ENCODE assay signal across 1 cellular context in genomic region chr22:41444360-41445170, GRCh38.
TF ChIP-seq lines count a peak whose summit lies in the region.

No MANE protein-coding gene starts in this region.

TF ChIP-seq in HepG2, 621 proteins besides CTCF, POLR2A, EP300 and RAD21 (continued from another document and continues in another):
- TF ChIP-seq SNAPC4 (CRISPR knock-in tag; IDR thresholded peaks at IDR 0.05) (peak; percentile 82), ZC3H13 (CRISPR knock-in tag; IDR thresholded peaks at IDR 0.05) (peak; percentile 51; the same call in 1 of the 2 replicates), PRDM4 (CRISPR knock-in tag; IDR thresholded peaks at IDR 0.05; ENCODE audit: borderline replicate concordance) (no peak), XRCC5 (optimal IDR thresholded peaks at IDR 0.05; ENCODE audit: low read length) (peak; percentile 47), NR0B2 (CRISPR knock-in tag; IDR thresholded peaks at IDR 0.05) (no peak), ZFP41 (CRISPR knock-in tag; IDR thresholded peaks at IDR 0.05; ENCODE audit: borderline replicate concordance) (0 out of 2 replicates have a peak, but pooled peaks have one; percentile 71), ZNF747 (CRISPR knock-in tag; IDR thresholded peaks at IDR 0.05; ENCODE audit: borderline replicate concordance) (0 out of 2 replicates have a peak, but pooled peaks have one; percentile 40), THRA (CRISPR knock-in tag; IDR thresholded peaks at IDR 0.05; ENCODE audit: borderline replicate concordance) (0 out of 2 replicates have a peak, but pooled peaks have one; percentile 10), ZBTB38 (CRISPR knock-in tag; IDR thresholded peaks at IDR 0.05) (no peak; the same call in 1 of the 2 replicates), POLR2AphosphoS5 (IDR thresholded peaks at IDR 0.05; ENCODE audit: low read depth, low read length) (peak; percentile 52), ZSCAN25 (CRISPR knock-in tag; IDR thresholded peaks at IDR 0.05) (no peak), UBTF (CRISPR knock-in tag; IDR thresholded peaks at IDR 0.05) (peak; percentile 48; the same call in 1 of the 2 replicates), THAP11 (CRISPR knock-in tag; IDR thresholded peaks at IDR 0.05) (peak; percentile 99), KAT8 (CRISPR knock-in tag; IDR thresholded peaks at IDR 0.05) (0 out of 2 replicates have a peak, but pooled peaks have one; percentile 37), ZNF687 (CRISPR knock-in tag; IDR thresholded peaks at IDR 0.05) (peak; percentile 76), TEF (CRISPR knock-in tag; IDR thresholded peaks at IDR 0.05) (no peak), AKAP8 (CRISPR knock-in tag; IDR thresholded peaks at IDR 0.05) (peak; percentile 61; the same call in 1 of the 2 replicates), ZNF816 (CRISPR knock-in tag; IDR thresholded peaks at IDR 0.05; ENCODE audit: borderline replicate concordance) (0 out of 2 replicates have a peak, but pooled peaks have one; percentile 19), SOX6 (IDR thresholded peaks at IDR 0.05) (no peak), SOX6 (CRISPR knock-in tag; IDR thresholded peaks at IDR 0.05) (peak; percentile 55), HOMEZ (CRISPR knock-in tag; IDR thresholded peaks at IDR 0.05; ENCODE audit: low read depth) (no peak), ZNF713 (CRISPR knock-in tag; IDR thresholded peaks at IDR 0.05) (0 out of 2 replicates have a peak, but pooled peaks have one; percentile 32), ZNF567 (CRISPR knock-in tag; IDR thresholded peaks at IDR 0.05; ENCODE audit: borderline replicate concordance) (no peak), KDM5A (IDR thresholded peaks at IDR 0.05; ENCODE audit: borderline replicate concordance, low read length) (peak; percentile 77; the same call in 1 of the 2 replicates), NR2C2 (CRISPR knock-in tag; IDR thresholded peaks at IDR 0.05; ENCODE audit: borderline replicate concordance) (peak; percentile 76; the same call in 1 of the 2 replicates), HNRNPLL (IDR thresholded peaks at IDR 0.05; ENCODE audit: low read depth, low read length, poor library complexity, severe bottlenecking) (peak; percentile 52), HMGXB4 (CRISPR knock-in tag; IDR thresholded peaks at IDR 0.05; ENCODE audit: borderline replicate concordance in 1 of 2, low read depth in 1 of 2) (peak; percentile 1 to 26; a peak in 1 of 4 replicates), ZNF720 (CRISPR knock-in tag; IDR thresholded peaks at IDR 0.05) (no peak), CREM (IDR thresholded peaks at IDR 0.05) (peak; percentile 86), CREM (CRISPR knock-in tag; IDR thresholded peaks at IDR 0.05) (no peak), FOXO1 (CRISPR knock-in tag; IDR thresholded peaks at IDR 0.05) (no peak), HNRNPL (IDR thresholded peaks at IDR 0.05; ENCODE audit: low read depth, low read length) (0 out of 2 replicates have a peak, but pooled peaks have one; percentile 38), ZNF547 (CRISPR knock-in tag; IDR thresholded peaks at IDR 0.05) (peak; percentile 36; the same call in 1 of the 2 replicates), PHF8 (CRISPR knock-in tag; IDR thresholded peaks at IDR 0.05) (peak; percentile 65), TEAD3 (CRISPR knock-in tag; optimal IDR thresholded peaks at IDR 0.05; ENCODE audit: borderline replicate concordance) (peak; percentile 60)
